3 cellular contexts compared by ENCODE assay signal in the genomic region with DNA sequence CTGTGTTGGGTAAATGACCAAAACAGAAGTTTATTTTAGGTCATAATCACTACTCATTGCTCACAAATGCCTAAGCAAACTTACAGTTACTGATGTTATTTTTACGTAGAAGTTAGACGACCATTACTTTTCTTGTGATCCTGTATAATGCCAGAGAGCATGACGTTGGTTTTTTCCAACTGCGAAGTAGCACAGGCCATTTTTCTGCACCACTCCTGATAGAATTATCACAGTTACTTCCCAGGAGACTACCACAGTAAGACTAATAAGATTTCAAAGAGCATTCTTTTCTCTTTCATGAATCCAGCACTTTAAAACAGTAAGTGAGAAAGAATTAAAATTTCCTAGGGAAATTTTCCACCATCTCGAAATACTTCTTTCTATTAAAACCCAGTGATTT.
TF ChIP-seq lines count a peak whose summit lies in the region.

No MANE protein-coding gene starts in this region.

TF ChIP-seq in GM12891, 5 proteins besides CTCF, POLR2A, EP300 and RAD21:
- TF ChIP-seq TAF1 (IDR thresholded peaks at IDR 0.05; ENCODE audit: low read depth, low read length) (no peak), POLR2AphosphoS5 (IDR thresholded peaks at IDR 0.05; ENCODE audit: low read depth, low read length) (no peak), SPI1 (IDR thresholded peaks at IDR 0.05; ENCODE audit: low read depth, low read length) (no peak), POU2F2 (IDR thresholded peaks at IDR 0.05; ENCODE audit: low read depth, low read length) (no peak), PAX5 (IDR thresholded peaks at IDR 0.05; ENCODE audit: insufficient read depth, low read length, severe bottlenecking) (no peak)

TF ChIP-seq in GM23338, 12 proteins besides CTCF, POLR2A, EP300 and RAD21 (continues in another document):
- no peak for TF ChIP-seq EZH2phosphoT487 (IDR thresholded peaks at IDR 0.05; ENCODE audit: unreplicated experiment)
- no peak for TF ChIP-seq ZNF331 (CRISPR knock-in tag; IDR thresholded peaks at IDR 0.05; ENCODE audit: low read depth)
- no peak for TF ChIP-seq ZNF114 (CRISPR knock-in tag; IDR thresholded peaks at IDR 0.05)
- no peak for TF ChIP-seq CREB1 (CRISPR knock-in tag; IDR thresholded peaks at IDR 0.05; ENCODE audit: low read depth)
- TF ChIP-seq, protein P1, sequence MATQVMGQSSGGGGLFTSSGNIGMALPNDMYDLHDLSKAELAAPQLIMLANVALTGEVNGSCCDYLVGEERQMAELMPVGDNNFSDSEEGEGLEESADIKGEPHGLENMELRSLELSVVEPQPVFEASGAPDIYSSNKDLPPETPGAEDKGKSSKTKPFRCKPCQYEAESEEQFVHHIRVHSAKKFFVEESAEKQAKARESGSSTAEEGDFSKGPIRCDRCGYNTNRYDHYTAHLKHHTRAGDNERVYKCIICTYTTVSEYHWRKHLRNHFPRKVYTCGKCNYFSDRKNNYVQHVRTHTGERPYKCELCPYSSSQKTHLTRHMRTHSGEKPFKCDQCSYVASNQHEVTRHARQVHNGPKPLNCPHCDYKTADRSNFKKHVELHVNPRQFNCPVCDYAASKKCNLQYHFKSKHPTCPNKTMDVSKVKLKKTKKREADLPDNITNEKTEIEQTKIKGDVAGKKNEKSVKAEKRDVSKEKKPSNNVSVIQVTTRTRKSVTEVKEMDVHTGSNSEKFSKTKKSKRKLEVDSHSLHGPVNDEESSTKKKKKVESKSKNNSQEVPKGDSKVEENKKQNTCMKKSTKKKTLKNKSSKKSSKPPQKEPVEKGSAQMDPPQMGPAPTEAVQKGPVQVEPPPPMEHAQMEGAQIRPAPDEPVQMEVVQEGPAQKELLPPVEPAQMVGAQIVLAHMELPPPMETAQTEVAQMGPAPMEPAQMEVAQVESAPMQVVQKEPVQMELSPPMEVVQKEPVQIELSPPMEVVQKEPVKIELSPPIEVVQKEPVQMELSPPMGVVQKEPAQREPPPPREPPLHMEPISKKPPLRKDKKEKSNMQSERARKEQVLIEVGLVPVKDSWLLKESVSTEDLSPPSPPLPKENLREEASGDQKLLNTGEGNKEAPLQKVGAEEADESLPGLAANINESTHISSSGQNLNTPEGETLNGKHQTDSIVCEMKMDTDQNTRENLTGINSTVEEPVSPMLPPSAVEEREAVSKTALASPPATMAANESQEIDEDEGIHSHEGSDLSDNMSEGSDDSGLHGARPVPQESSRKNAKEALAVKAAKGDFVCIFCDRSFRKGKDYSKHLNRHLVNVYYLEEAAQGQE (IDR thresholded peaks at IDR 0.05; ENCODE audit: unreplicated experiment) = no peak
- TF ChIP-seq EZH2 (IDR thresholded peaks at IDR 0.05; ENCODE audit: low read depth, unreplicated experiment) = no peak
- no peak for TF ChIP-seq JUNB (IDR thresholded peaks at IDR 0.05; ENCODE audit: unreplicated experiment)
- TF ChIP-seq NANOG (IDR thresholded peaks at IDR 0.05; ENCODE audit: borderline replicate concordance) = no peak
- no peak for TF ChIP-seq ETS1 (IDR thresholded peaks at IDR 0.05)
- TF ChIP-seq STAT1 (IDR thresholded peaks at IDR 0.05; ENCODE audit: unreplicated experiment) = no peak

TF ChIP-seq in H1, 55 proteins besides CTCF, POLR2A, EP300 and RAD21:
- TF ChIP-seq EGR1 (IDR thresholded peaks at IDR 0.05; ENCODE audit: borderline replicate concordance, low read depth, low read length) (no peak), SP4 (IDR thresholded peaks at IDR 0.05; ENCODE audit: low read length) (no peak), JUN (IDR thresholded peaks at IDR 0.05; ENCODE audit: low read depth, low read length) (no peak), NRF1 (IDR thresholded peaks at IDR 0.05; ENCODE audit: low read depth, low read length) (no peak), FOSL1 (IDR thresholded peaks at IDR 0.05; ENCODE audit: insufficient read depth, low read depth, low read length) (no peak), EZH2 (IDR thresholded peaks at IDR 0.05; ENCODE audit: low read depth, low read length, severe bottlenecking) (no peak), TBP (IDR thresholded peaks at IDR 0.05; ENCODE audit: low read depth, low read length) (no peak), CBX8 (IDR thresholded peaks at IDR 0.05; ENCODE audit: borderline replicate concordance, low read depth, low read length) (no peak), MAX (IDR thresholded peaks at IDR 0.05) (no peak), KDM1A (IDR thresholded peaks at IDR 0.05; ENCODE audit: borderline replicate concordance, low read length) (no peak), RBBP5 (IDR thresholded peaks at IDR 0.05; ENCODE audit: borderline replicate concordance, low read depth, low read length) (no peak)
